Comparison of ENCODE assay signal across 8 cellular contexts in the genomic region with DNA sequence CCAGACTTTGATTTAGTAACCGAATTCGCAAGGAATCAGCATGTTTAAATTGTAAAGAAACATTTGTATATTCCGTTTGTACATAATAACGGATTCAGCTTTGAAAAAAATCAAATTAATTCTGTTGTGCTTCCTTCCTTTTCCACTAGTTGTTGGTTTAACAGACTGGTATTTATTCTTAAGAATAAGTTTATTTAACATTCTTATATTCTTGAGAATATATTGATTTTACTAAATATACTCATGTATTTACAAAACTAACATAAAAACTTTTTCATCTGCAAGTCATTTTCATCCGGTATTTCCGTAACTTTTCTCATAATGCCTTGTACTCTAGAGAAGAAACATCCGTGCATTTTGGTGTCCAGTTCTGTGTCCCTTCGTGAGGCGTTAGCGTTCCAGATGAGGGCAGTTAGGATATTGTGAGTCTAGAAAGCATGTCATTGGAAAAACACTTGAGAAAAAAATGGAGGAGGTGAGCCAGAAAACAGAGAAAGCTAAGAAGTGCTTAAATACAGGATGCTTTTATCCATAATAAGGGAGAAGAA.
DNase-seq lines count a peak whose midpoint lies in the region; ATAC-seq and TF ChIP-seq lines count a peak whose summit lies in the region.

No MANE protein-coding gene starts in this region.

- DNase-seq in cerebellar cortex (ENCODE audit: low spot score) (peak; percentile 32), NCI-H1092 treated with DMSO at 0.1 percent for 48 hours (lab: John Stamatoyannopoulos, UW) (no peak)

- H3K9me3 ChIP-seq in Loucy (ENCODE audit: insufficient read depth, low read depth, low read length) (no peaks in the 10 kb centered on the region), mucosa of rectum (ENCODE audit: control insufficient read depth in 2 of 2, low read length in 2 of 2) (no peaks in the 10 kb centered on the region)

- no peaks in the 10 kb centered on the region for H3K27me3 ChIP-seq in Loucy (ENCODE audit: insufficient read depth, low read length, poor library complexity, severe bottlenecking)
- no peaks in the 10 kb centered on the region for H3K27me3 ChIP-seq in mucosa of rectum (ENCODE audit: control insufficient read depth in 2 of 2, insufficient read depth in 2 of 2, low read length in 2 of 2)

- no peaks in the 10 kb centered on the region for H3K9me2 ChIP-seq in Loucy (replicated peaks; ENCODE audit: low read depth, low read length)

- TF ChIP-seq CTCF in C4-2B (conservative IDR thresholded peaks at IDR 0.05) (peak; percentile 26), Loucy (conservative IDR thresholded peaks at IDR 0.05; ENCODE audit: low read length) (peak; percentile 12; the same call in 1 of the 2 replicates)

- H3K4me1 ChIP-seq in Loucy (ENCODE audit: insufficient read depth, low read length, poor library complexity, severe bottlenecking) (peaks cover 58% of the 10 kb centered on the region), mucosa of rectum (ENCODE audit: control insufficient read depth in 2 of 2, insufficient read depth in 2 of 2, low read length in 2 of 2) (peaks cover 23% of the 10 kb centered on the region in 2 donors)

- ATAC-seq in GM18498 (IDR thresholded peaks at IDR 0.05; ENCODE audit: unreplicated experiment) (no peak), GM19395 (IDR thresholded peaks at IDR 0.05; ENCODE audit: unreplicated experiment) (no peak), GM19463 (IDR thresholded peaks at IDR 0.05; ENCODE audit: unreplicated experiment) (no peak)

- peak overlapping the region; percentile 81 for H3K9ac ChIP-seq in Loucy (ENCODE audit: low read depth, low read length, poor library complexity, severe bottlenecking)
- H3K9ac ChIP-seq in mucosa of rectum (ENCODE audit: low read depth in 1 of 2, low read length in 2 of 2): peak overlapping the region; percentile 68 to 89

- peaks cover 63% of the 10 kb centered on the region for H3K79me2 ChIP-seq in Loucy (ENCODE audit: insufficient read depth, low read length)

- H4K20me1 ChIP-seq in Loucy (ENCODE audit: insufficient read depth, low read length, poor library complexity, severe bottlenecking): peaks cover 57% of the 10 kb centered on the region

- H3K4me3 ChIP-seq in Loucy (ENCODE audit: low read length, poor library complexity, severe bottlenecking) (peak overlapping the region; percentile 98), mucosa of rectum (ENCODE audit: low read length in 2 of 2) (peak overlapping the region; percentile 87 to 94)

- H3K36me3 ChIP-seq in Loucy (ENCODE audit: insufficient read depth, low read length): peaks cover 7% of the 10 kb centered on the region; the same call in 1 of the 2 replicates
- H3K36me3 ChIP-seq in mucosa of rectum (ENCODE audit: control insufficient read depth in 2 of 2, insufficient read depth in 2 of 2, low read length in 2 of 2): peaks cover 0 to 7% of the 10 kb centered on the region in 2 donors

- H3K27ac ChIP-seq in C4-2B (peak overlapping the region; percentile 92), mucosa of rectum (ENCODE audit: low read depth in 2 of 2, low read length in 2 of 2) (peak overlapping the region; percentile 86 to 95)

- 0 out of 2 replicates have a peak, but pooled peaks cover 3% of the 10 kb centered on the region for H3F3A ChIP-seq in Loucy (ENCODE audit: low read depth)

- peak overlapping the region; percentile 84 for H3K4me2 ChIP-seq in Loucy (ENCODE audit: low read depth, low read length, poor library complexity, severe bottlenecking)

- H2AFZ ChIP-seq in Loucy (ENCODE audit: low read length): no peak overlapping the region
